In the genomic region with DNA sequence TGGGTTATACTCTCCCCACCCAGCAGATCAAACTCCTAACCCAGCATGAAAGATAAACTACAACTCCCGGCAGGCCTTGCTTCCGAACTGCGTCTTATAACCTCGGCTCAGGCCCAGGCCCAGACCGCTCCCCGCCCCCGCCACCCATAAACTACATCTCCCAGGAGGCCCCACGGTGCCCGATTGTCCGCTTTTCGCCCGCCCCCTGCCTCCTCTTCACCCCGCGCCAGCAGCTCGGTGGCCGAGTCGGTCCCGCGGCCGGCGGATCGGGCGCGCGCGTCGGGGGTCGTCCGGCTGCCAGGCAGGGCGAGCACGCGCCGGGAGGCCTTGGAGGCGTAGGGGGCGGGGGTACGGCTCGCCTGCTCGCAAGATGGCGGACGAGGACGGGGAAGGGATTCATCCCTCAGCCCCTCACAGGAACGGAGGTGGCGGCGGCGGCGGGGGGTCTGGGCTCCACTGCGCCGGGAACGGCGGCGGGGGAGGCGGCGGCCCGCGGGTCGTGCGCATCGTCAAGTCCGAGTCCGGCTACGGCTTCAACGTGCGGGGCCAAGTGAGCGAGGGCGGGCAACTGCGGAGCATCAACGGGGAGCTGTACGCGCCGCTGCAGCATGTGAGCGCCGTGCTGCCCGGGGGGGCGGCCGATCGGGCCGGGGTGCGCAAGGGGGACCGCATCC, we compare ENCODE assay signal across 8 cellular contexts. TPM values are rescaled to one million over a fixed set of nuclear protein-coding genes. Genes with fewer than 3 reads are reported as not detected.
DNase-seq lines count a peak whose midpoint lies in the region; ATAC-seq, FAIRE-seq and TF ChIP-seq lines count a peak whose summit lies in the region.

SNX27 (plus strand) TSS at position 219 of the 674 bp plus-strand sequence; CDS start at position 371, 152 bp downstream.

- no peaks in the 10 kb centered on the region for H3K27me3 ChIP-seq in bronchial epithelial cell (ENCODE audit: control insufficient read depth, insufficient read depth, low read length)

- ATAC-seq in GM19023 (IDR thresholded peaks at IDR 0.05; ENCODE audit: unreplicated experiment), result peak; percentile 92
- ATAC-seq in HG03280 (IDR thresholded peaks at IDR 0.05; ENCODE audit: unreplicated experiment), result peak; percentile 87
- peak; percentile 92 for ATAC-seq in WTC11

- H3K4me3 Mint-ChIP-seq in WTC11, result peak within 1 kb of the TSS; percentile 93

- no peak for FAIRE-seq in bronchial epithelial cell (lab: Jason Lieb, UNC)

- H3K4me1 Mint-ChIP-seq in WTC11, result peaks cover 22% of the 10 kb centered on the region

- H3K27ac Mint-ChIP-seq in WTC11, result peak within 1 kb of the TSS; percentile 83

- POLR2A ChIA-PET in WTC11 (lab: Charles Lee), result interaction anchor here (0.5 to 1.5 kb wide), 6 partner anchors 72 to 238 kb away, joined by 3 to 7 read pairs (median 4); partner anchors contain the start of genes C2CD4D and TUFT1

- no peak for TF ChIP-seq CTCF in AG09309 (IDR thresholded peaks at IDR 0.05; ENCODE audit: control insufficient read depth, insufficient read depth, low read depth, low read length, missing control alignments)
- TF ChIP-seq CTCF in WTC11 (IDR thresholded peaks at IDR 0.05), result no peak
- no peak for TF ChIP-seq CTCF in bronchial epithelial cell (IDR thresholded peaks at IDR 0.05; ENCODE audit: insufficient read depth, low read length, severe bottlenecking)

- 0 out of 2 replicates have a peak, but pooled peaks cover 2% of the 10 kb centered on the region for H3K36me3 Mint-ChIP-seq in WTC11

- no peaks in the 10 kb centered on the region for H3K9me3 Mint-ChIP-seq in WTC11

- DNase-seq in AG09309 (ENCODE audit: low read depth) (peak; percentile 62), NCI-H345 (lab: John Stamatoyannopoulos, UW) (peak; percentile 99), WTC11 (ENCODE audit: low spot score) (peak; percentile 96), bronchial epithelial cell (ENCODE audit: low read depth) (peak; percentile 83), iPS-NIHi7 (ENCODE audit: extremely low spot score) (peak; percentile 98), smooth muscle cell of the brain vasculature (ENCODE audit: low read depth, low spot score) (peak; percentile 71)

- H3K4me3 ChIP-seq in AG09309 (ENCODE audit: control insufficient read depth, low read depth, low read length) (peak within 1 kb of the TSS; percentile 74), bronchial epithelial cell (ENCODE audit: low read depth, low read length) (peak within 1 kb of the TSS; percentile 96)

- H3K36me3 ChIP-seq in bronchial epithelial cell (ENCODE audit: control insufficient read depth, insufficient read depth, low read length), result no peaks in the 10 kb centered on the region

- peaks cover 3% of the 10 kb centered on the region; the same call in 1 of the 2 replicates for H3K27me3 Mint-ChIP-seq in WTC11 (ENCODE audit: low read depth)

- CTCF ChIA-PET in WTC11 (lab: Charles Lee), result interaction anchor here (0.5 to 1.5 kb wide), 6 partner anchors 18 to 253 kb away, joined by 3 to 21 read pairs (median 3); partner anchors contain the start of gene CELF3

TF ChIP-seq in WTC11, 78 proteins besides CTCF, POLR2A, EP300 and RAD21 (continues in another document):
- TF ChIP-seq, protein P1, sequence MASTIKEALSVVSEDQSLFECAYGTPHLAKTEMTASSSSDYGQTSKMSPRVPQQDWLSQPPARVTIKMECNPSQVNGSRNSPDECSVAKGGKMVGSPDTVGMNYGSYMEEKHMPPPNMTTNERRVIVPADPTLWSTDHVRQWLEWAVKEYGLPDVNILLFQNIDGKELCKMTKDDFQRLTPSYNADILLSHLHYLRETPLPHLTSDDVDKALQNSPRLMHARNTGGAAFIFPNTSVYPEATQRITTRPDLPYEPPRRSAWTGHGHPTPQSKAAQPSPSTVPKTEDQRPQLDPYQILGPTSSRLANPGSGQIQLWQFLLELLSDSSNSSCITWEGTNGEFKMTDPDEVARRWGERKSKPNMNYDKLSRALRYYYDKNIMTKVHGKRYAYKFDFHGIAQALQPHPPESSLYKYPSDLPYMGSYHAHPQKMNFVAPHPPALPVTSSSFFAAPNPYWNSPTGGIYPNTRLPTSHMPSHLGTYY (CRISPR knock-in tag; IDR thresholded peaks at IDR 0.05), result no peak
- TF ChIP-seq, protein P2, sequence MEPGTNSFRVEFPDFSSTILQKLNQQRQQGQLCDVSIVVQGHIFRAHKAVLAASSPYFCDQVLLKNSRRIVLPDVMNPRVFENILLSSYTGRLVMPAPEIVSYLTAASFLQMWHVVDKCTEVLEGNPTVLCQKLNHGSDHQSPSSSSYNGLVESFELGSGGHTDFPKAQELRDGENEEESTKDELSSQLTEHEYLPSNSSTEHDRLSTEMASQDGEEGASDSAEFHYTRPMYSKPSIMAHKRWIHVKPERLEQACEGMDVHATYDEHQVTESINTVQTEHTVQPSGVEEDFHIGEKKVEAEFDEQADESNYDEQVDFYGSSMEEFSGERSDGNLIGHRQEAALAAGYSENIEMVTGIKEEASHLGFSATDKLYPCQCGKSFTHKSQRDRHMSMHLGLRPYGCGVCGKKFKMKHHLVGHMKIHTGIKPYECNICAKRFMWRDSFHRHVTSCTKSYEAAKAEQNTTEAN (CRISPR knock-in tag; IDR thresholded peaks at IDR 0.05), result peak; percentile 57; the same call in 1 of the 2 replicates
- TF ChIP-seq, protein P3, sequence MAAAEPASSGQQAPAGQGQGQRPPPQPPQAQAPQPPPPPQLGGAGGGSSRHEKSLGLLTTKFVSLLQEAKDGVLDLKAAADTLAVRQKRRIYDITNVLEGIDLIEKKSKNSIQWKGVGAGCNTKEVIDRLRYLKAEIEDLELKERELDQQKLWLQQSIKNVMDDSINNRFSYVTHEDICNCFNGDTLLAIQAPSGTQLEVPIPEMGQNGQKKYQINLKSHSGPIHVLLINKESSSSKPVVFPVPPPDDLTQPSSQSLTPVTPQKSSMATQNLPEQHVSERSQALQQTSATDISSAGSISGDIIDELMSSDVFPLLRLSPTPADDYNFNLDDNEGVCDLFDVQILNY (CRISPR knock-in tag; IDR thresholded peaks at IDR 0.05), result peak; percentile 88
- no peak for TF ChIP-seq E2F1 (CRISPR knock-in tag; IDR thresholded peaks at IDR 0.05)
- TF ChIP-seq FOXK1 (CRISPR knock-in tag; IDR thresholded peaks at IDR 0.05), result peak; percentile 75
- no peak for TF ChIP-seq GABPB1 (CRISPR knock-in tag; IDR thresholded peaks at IDR 0.05)
- peak; percentile 27; the same call in 1 of the 2 replicates for TF ChIP-seq NR2C2 (CRISPR knock-in tag; IDR thresholded peaks at IDR 0.05)
- TF ChIP-seq SOX15 (CRISPR knock-in tag; IDR thresholded peaks at IDR 0.05), result no peak
- peak; percentile 87; the same call in 1 of the 2 replicates for TF ChIP-seq KAT7 (CRISPR knock-in tag; IDR thresholded peaks at IDR 0.05; ENCODE audit: borderline replicate concordance)
- TF ChIP-seq, protein P4, sequence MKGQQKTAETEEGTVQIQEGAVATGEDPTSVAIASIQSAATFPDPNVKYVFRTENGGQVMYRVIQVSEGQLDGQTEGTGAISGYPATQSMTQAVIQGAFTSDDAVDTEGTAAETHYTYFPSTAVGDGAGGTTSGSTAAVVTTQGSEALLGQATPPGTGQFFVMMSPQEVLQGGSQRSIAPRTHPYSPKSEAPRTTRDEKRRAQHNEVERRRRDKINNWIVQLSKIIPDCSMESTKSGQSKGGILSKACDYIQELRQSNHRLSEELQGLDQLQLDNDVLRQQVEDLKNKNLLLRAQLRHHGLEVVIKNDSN (CRISPR knock-in tag; IDR thresholded peaks at IDR 0.05), result no peak; the same call in none of the 2 replicates
- TF ChIP-seq, protein P5, sequence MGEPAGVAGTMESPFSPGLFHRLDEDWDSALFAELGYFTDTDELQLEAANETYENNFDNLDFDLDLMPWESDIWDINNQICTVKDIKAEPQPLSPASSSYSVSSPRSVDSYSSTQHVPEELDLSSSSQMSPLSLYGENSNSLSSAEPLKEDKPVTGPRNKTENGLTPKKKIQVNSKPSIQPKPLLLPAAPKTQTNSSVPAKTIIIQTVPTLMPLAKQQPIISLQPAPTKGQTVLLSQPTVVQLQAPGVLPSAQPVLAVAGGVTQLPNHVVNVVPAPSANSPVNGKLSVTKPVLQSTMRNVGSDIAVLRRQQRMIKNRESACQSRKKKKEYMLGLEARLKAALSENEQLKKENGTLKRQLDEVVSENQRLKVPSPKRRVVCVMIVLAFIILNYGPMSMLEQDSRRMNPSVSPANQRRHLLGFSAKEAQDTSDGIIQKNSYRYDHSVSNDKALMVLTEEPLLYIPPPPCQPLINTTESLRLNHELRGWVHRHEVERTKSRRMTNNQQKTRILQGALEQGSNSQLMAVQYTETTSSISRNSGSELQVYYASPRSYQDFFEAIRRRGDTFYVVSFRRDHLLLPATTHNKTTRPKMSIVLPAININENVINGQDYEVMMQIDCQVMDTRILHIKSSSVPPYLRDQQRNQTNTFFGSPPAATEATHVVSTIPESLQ (CRISPR knock-in tag; IDR thresholded peaks at IDR 0.05), result no peak
- TF ChIP-seq, protein P6, sequence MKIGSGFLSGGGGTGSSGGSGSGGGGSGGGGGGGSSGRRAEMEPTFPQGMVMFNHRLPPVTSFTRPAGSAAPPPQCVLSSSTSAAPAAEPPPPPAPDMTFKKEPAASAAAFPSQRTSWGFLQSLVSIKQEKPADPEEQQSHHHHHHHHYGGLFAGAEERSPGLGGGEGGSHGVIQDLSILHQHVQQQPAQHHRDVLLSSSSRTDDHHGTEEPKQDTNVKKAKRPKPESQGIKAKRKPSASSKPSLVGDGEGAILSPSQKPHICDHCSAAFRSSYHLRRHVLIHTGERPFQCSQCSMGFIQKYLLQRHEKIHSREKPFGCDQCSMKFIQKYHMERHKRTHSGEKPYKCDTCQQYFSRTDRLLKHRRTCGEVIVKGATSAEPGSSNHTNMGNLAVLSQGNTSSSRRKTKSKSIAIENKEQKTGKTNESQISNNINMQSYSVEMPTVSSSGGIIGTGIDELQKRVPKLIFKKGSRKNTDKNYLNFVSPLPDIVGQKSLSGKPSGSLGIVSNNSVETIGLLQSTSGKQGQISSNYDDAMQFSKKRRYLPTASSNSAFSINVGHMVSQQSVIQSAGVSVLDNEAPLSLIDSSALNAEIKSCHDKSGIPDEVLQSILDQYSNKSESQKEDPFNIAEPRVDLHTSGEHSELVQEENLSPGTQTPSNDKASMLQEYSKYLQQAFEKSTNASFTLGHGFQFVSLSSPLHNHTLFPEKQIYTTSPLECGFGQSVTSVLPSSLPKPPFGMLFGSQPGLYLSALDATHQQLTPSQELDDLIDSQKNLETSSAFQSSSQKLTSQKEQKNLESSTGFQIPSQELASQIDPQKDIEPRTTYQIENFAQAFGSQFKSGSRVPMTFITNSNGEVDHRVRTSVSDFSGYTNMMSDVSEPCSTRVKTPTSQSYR (CRISPR knock-in tag; IDR thresholded peaks at IDR 0.05), result no peak

RNA-seq across cellular contexts. Expression of gene SNX27, which starts in this region (rescaled TPM):
- total RNA-seq in WTC11 (2021) (50.0 to 56.0 TPM (median 50.3 TPM) in 3 replicates), bronchial epithelial cell (20.0 and 23.9 TPM in 2 replicates)

Comparison
In these comparisons a context has a peak if more than half of its experiments do, and no peak if none do; other contexts are left out.
1. Peak in every context shown above with its lines: DNase-seq, ATAC-seq and H3K4me3 ChIP-seq.